25 cellular contexts compared by ENCODE assay signal in the genomic region with DNA sequence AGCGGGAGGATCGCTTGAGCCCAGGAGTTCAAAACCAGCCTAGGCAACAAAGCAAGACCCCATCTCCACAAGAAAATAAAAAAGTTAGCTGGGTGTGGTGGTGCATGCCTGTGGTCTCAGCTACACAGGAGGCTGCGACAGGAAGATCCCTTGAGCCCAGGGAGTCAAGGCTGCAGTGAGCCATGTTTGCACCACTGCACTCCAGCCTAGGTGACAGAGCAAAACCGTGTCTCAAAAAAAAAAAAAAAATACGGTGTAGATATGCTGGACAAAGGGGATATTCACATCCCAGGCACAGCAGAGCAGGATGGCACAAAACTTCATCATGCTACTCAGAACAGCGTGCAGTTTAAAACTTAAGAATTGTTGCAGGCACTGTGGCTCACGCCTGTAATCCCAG.
"Had no signal": no experiment of that assay in that cellular context is flagged by ENCODE, and none has a peak within 500 bp of the region (broad histone marks: within the 10 kb centered on the region; RNA-seq: fewer than 3 reads in every experiment).

No MANE protein-coding gene starts in this region.

- ATAC-seq: left colon; left lung; mucosa of descending colon; naive thymus-derived CD4-positive, alpha-beta T cell; natural killer cell treated with Interleukin-12 subunit alpha and Interleukin-12 subunit beta and Interleukin-15 and Interleukin-18, amount 100 ng/mL, for 72 hours; sciatic nerve; stimulated activated naive B cell treated with anti-CD40 and anti-IgM and Interleukin-4, amounts not matched to agents 10 μg/mL and 1 μg/mL and 100 μg/mL, for 72 hours; stimulated activated naive CD8-positive, alpha-beta T cell treated with anti-CD3 and anti-CD28 coated beads, Interleukin-15, Interleukin-2, amounts not matched to agents 100 U/mL and 50 U/mL, for 24 hours had no signal

- H3K27ac ChIP-seq: left lung, ovary, right atrium auricular region, skin epidermis, stomach, testis, thyroid gland, transverse colon, upper lobe of left lung had no signal

- DNase-seq: hippocampal formation; kidney; left colon; left lung; midbrain; mucosa of descending colon; naive thymus-derived CD4-positive, alpha-beta T cell; ovary; stimulated activated CD4-positive, alpha-beta T cell treated with anti-CD3 and anti-CD28 coated beads, Interleukin-12 subunit alpha, Interleukin-12 subunit beta, amount 100 ng/mL, for 4 hours; stimulated activated CD4-positive, alpha-beta T cell treated with anti-CD3 and anti-CD28 coated beads, Interleukin-15, amount 100 ng/mL, for 24 hours; stimulated activated CD4-positive, alpha-beta T cell treated with anti-CD3 and anti-CD28 coated beads, Interleukin-2, amount 100 ng/mL, for 24 hours; stimulated activated CD4-positive, alpha-beta T cell treated with anti-CD3 and anti-CD28 coated beads, Interleukin-4, amount 100 ng/mL, for 1 hour; stimulated activated naive B cell treated with anti-CD40 and anti-IgM and Interleukin-4, amounts not matched to agents 10 μg/mL and 1 μg/mL and 100 μg/mL, for 72 hours; stimulated activated naive CD8-positive, alpha-beta T cell treated with anti-CD3 and anti-CD28 coated beads, Interleukin-15, Interleukin-2, amounts not matched to agents 100 U/mL and 50 U/mL, for 24 hours; stomach; testis; thyroid gland; transverse colon; upper lobe of left lung had no signal

- H3K9me3 Mint-ChIP-seq: naive thymus-derived CD4-positive, alpha-beta T cell; natural killer cell treated with Interleukin-12 subunit alpha and Interleukin-12 subunit beta and Interleukin-15 and Interleukin-18, amount 100 ng/mL, for 72 hours; stimulated activated naive B cell treated with anti-CD40 and anti-IgM and Interleukin-4, amounts not matched to agents 10 μg/mL and 1 μg/mL and 100 μg/mL, for 72 hours had no signal

- H3K4me3 Mint-ChIP-seq: naive thymus-derived CD4-positive, alpha-beta T cell; natural killer cell treated with Interleukin-12 subunit alpha and Interleukin-12 subunit beta and Interleukin-15 and Interleukin-18, amount 100 ng/mL, for 72 hours; stimulated activated naive B cell treated with anti-CD40 and anti-IgM and Interleukin-4, amounts not matched to agents 10 μg/mL and 1 μg/mL and 100 μg/mL, for 72 hours had no signal

- H3K27ac Mint-ChIP-seq: naive thymus-derived CD4-positive, alpha-beta T cell; natural killer cell treated with Interleukin-12 subunit alpha and Interleukin-12 subunit beta and Interleukin-15 and Interleukin-18, amount 100 ng/mL, for 72 hours; progenitor cell of endocrine pancreas; stimulated activated naive B cell treated with anti-CD40 and anti-IgM and Interleukin-4, amounts not matched to agents 10 μg/mL and 1 μg/mL and 100 μg/mL, for 72 hours had no signal

- H3K27me3 Mint-ChIP-seq: naive thymus-derived CD4-positive, alpha-beta T cell; natural killer cell treated with Interleukin-12 subunit alpha and Interleukin-12 subunit beta and Interleukin-15 and Interleukin-18, amount 100 ng/mL, for 72 hours; progenitor cell of endocrine pancreas; stimulated activated naive B cell treated with anti-CD40 and anti-IgM and Interleukin-4, amounts not matched to agents 10 μg/mL and 1 μg/mL and 100 μg/mL, for 72 hours had no signal

- H3K9me3 ChIP-seq: left lung, mucosa of descending colon, ovary, right atrium auricular region, stomach, testis, thyroid gland, transverse colon, upper lobe of left lung had no signal

- H3K27me3 ChIP-seq: left lung, ovary, right atrium auricular region, stomach, testis, thyroid gland, transverse colon, upper lobe of left lung had no signal

- H3K4me3 ChIP-seq: left lung, lung, mucosa of descending colon, ovary, right atrium auricular region, skin epidermis, stomach, testis, thyroid gland, transverse colon, upper lobe of left lung had no signal

- H3K36me3 Mint-ChIP-seq: natural killer cell treated with Interleukin-12 subunit alpha and Interleukin-12 subunit beta and Interleukin-15 and Interleukin-18, amount 100 ng/mL, for 72 hours had no signal

- H3K36me3 ChIP-seq: left lung, ovary, right atrium auricular region, stomach, thyroid gland, transverse colon, upper lobe of left lung had no signal

- H3K4me1 ChIP-seq: left lung, testis, thyroid gland had no signal
